Comparison of ENCODE assay signal across 9 cellular contexts in genomic region chr9:112175796-112176315, GRCh38. TPM values are rescaled to one million over a fixed set of nuclear protein-coding genes. Genes with fewer than 3 reads are reported as not detected.
DNase-seq lines count a peak whose midpoint lies in the region; ATAC-seq and TF ChIP-seq lines count a peak whose summit lies in the region.
"Had no signal": no experiment of that assay in that cellular context is flagged by ENCODE, and none has a peak within 500 bp of the region (broad histone marks: within the 10 kb centered on the region; RNA-seq: fewer than 3 reads in every experiment).

No MANE protein-coding gene starts in this region.

- no peak overlapping the region for H3K4me3 ChIP-seq in PC-3 (ENCODE audit: low read length)
- peak overlapping the region; percentile 72 for H3K4me3 ChIP-seq in endodermal cell (ENCODE audit: low read length)

- H3K4me3 Mint-ChIP-seq in CD4-positive, alpha-beta T cell: peak overlapping the region; percentile 83
- peak overlapping the region; percentile 75 for H3K4me3 Mint-ChIP-seq in endodermal cell
- H3K4me3 Mint-ChIP-seq in nephron: peak overlapping the region; percentile 86 to 95 (median 91)

- no peak overlapping the region for H2AFZ ChIP-seq in PC-3 (ENCODE audit: low read length)

- H3K4me1 ChIP-seq in PC-3 (ENCODE audit: insufficient read depth, low read length) (peaks cover 19% of the 10 kb centered on the region), endodermal cell (ENCODE audit: control insufficient read depth, insufficient read depth, low read length) (no peaks in the 10 kb centered on the region)

- peak overlapping the region; percentile 87 for H3K27ac Mint-ChIP-seq in CD4-positive, alpha-beta T cell
- H3K27ac Mint-ChIP-seq in endodermal cell (no peak overlapping the region), nephron (peak overlapping the region; percentile 67 to 91 (median 90))

- POLR2A ChIA-PET in CD4-positive, alpha-beta T cell (lab: Charles Lee): interaction anchor here (1.2 to 3.6 kb wide), 8 partner anchors 9 to 311 kb away, joined by 3 to 33 read pairs (median 4); partner anchors contain the start of genes HSDL2, KIAA1958 and PTBP3
- POLR2A ChIA-PET in PC-3 (lab: Charles Lee; ENCODE audit: unreplicated experiment): no interaction called here

- no peaks in the 10 kb centered on the region for H3K9me3 Mint-ChIP-seq in CD4-positive, alpha-beta T cell
- no peaks in the 10 kb centered on the region for H3K9me3 Mint-ChIP-seq in endodermal cell
- H3K9me3 Mint-ChIP-seq in nephron: no peaks in the 10 kb centered on the region

- H3K36me3 ChIP-seq in PC-3 (ENCODE audit: low read depth, low read length) (no peaks in the 10 kb centered on the region), endodermal cell (ENCODE audit: control insufficient read depth, insufficient read depth, low read length) (no peaks in the 10 kb centered on the region)

- H3K27me3 Mint-ChIP-seq in CD4-positive, alpha-beta T cell: no peaks in the 10 kb centered on the region
- H3K27me3 Mint-ChIP-seq in endodermal cell (ENCODE audit: insufficient read depth) (peaks cover 51% of the 10 kb centered on the region), nephron (ENCODE audit: low read depth) (peaks cover 15% of the 10 kb centered on the region)

- no peaks in the 10 kb centered on the region for H3K9me2 ChIP-seq in PC-3 (replicated peaks; ENCODE audit: low read length)

- 0 out of 2 replicates have a peak, but pooled peaks cover 4% of the 10 kb centered on the region for H3K79me2 ChIP-seq in PC-3 (ENCODE audit: low read length)

- no peaks in the 10 kb centered on the region for H4K20me1 ChIP-seq in PC-3 (ENCODE audit: low read length)

- H3K9ac ChIP-seq in PC-3 (ENCODE audit: low read length) (no peak overlapping the region), endodermal cell (ENCODE audit: extremely low read depth, low read length, poor library complexity, severe bottlenecking) (no peak overlapping the region)

- intact Hi-C loops in CD4-positive, alpha-beta T cell (cut with DNase I, micrococcal nuclease): loop anchor here (5.0 to 10.0 kb wide), 2 partner anchors 49 to 156 kb away; partner anchors contain the start of gene PTBP3 (in 1 of the 2)
- intact Hi-C loops in PC-3 (cut with micrococcal nuclease): no loop called here

- in situ Hi-C loops in G401 (cut with HindIII; ENCODE audit: low sequenced_read_pairs): no loop called here

- H3K36me3 Mint-ChIP-seq in CD4-positive, alpha-beta T cell (ENCODE audit: low read depth): no peaks in the 10 kb centered on the region
- H3K36me3 Mint-ChIP-seq in endodermal cell (ENCODE audit: low read depth): no peaks in the 10 kb centered on the region
- H3K36me3 Mint-ChIP-seq in nephron (ENCODE audit: low read depth): peaks cover 6% of the 10 kb centered on the region

- TF ChIP-seq CTCF in CD4-positive, alpha-beta T cell (IDR thresholded peaks at IDR 0.05): no peak
- TF ChIP-seq CTCF in PC-3 (conservative IDR thresholded peaks at IDR 0.05; ENCODE audit: low read depth, low read length) (no peak), endodermal cell (conservative IDR thresholded peaks at IDR 0.05) (no peak), nephron (IDR thresholded peaks at IDR 0.05; ENCODE audit: unreplicated experiment in 3 of 3) (no peak)

- H3K9me3 ChIP-seq in CD4-positive, alpha-beta T cell (ENCODE audit: control insufficient read depth, low read length): no peaks in the 10 kb centered on the region
- no peaks in the 10 kb centered on the region for H3K9me3 ChIP-seq in PC-3 (ENCODE audit: low read length)
- H3K9me3 ChIP-seq in endodermal cell (ENCODE audit: control insufficient read depth, low read length): no peaks in the 10 kb centered on the region

- H3K27me3 ChIP-seq in CD4-positive, alpha-beta T cell (ENCODE audit: control insufficient read depth, insufficient read depth, low read length): no peaks in the 10 kb centered on the region
- H3K27me3 ChIP-seq in PC-3 (ENCODE audit: low read length) (no peaks in the 10 kb centered on the region), endodermal cell (ENCODE audit: control insufficient read depth, insufficient read depth, low read length, poor library complexity, severe bottlenecking) (peaks cover 38% of the 10 kb centered on the region)

- CTCF ChIA-PET in CD4-positive, alpha-beta T cell (lab: Charles Lee): no interaction called here
- CTCF ChIA-PET in PC-3 (lab: Charles Lee): no interaction called here

- 64 to 75% methylated on average over 10 to 17 of the region's 17 CpGs for WGBS in endodermal cell (ENCODE audit: insufficient coverage in 1 of 2, insufficient read length in 1 of 2), 2 experiments

- peaks cover 84% of the 10 kb centered on the region for H3K4me1 Mint-ChIP-seq in CD4-positive, alpha-beta T cell (ENCODE audit: low read depth)
- H3K4me1 Mint-ChIP-seq in endodermal cell: peaks cover 26% of the 10 kb centered on the region
- H3K4me1 Mint-ChIP-seq in nephron: peaks cover 46% of the 10 kb centered on the region

- peak overlapping the region; percentile 72; the same call in 1 of the 2 replicates for H3K4me2 ChIP-seq in PC-3 (ENCODE audit: low read length)

- no peaks in the 10 kb centered on the region for H3F3A ChIP-seq in PC-3 (ENCODE audit: low read length, unreplicated experiment)

- peak overlapping the region; percentile 17 for H3K27ac ChIP-seq in CD4-positive, alpha-beta T cell (ENCODE audit: low read depth, low read length)
- H3K27ac ChIP-seq in PC-3 (ENCODE audit: low read length): no peak overlapping the region
- no peak overlapping the region for H3K27ac ChIP-seq in endodermal cell (ENCODE audit: low read depth, low read length)

- no TSS peak for BruUV-seq in PC-3 (replicated peaks; lab: Mats Ljungman, UMichigan)

- no peak for DNase-seq in CD4-positive, alpha-beta T cell
- DNase-seq in PC-3: no peak
- DNase-seq in endodermal cell: peak; percentile 63
- DNase-seq in stimulated activated CD4-positive, alpha-beta T cell treated with anti-CD3 and anti-CD28 coated beads, Interleukin-4, amount 100 ng/mL, for 24 hours: no peak
- DNase-seq in anterior cingulate cortex (lab: John Stamatoyannopoulos, UW): no peak
- DNase-seq in G401 (ENCODE audit: low spot score): no peak
- DNase-seq: NCI-H446 treated with DMSO at 0.1 percent for 48 hours had no signal

- no peak for ATAC-seq in CD4-positive, alpha-beta T cell (ENCODE audit: poor library complexity)
- no peak for ATAC-seq in PC-3
- ATAC-seq in HG02970 (IDR thresholded peaks at IDR 0.05; ENCODE audit: low FRiP score, unreplicated experiment): no peak

RNA-seq across cellular contexts. Expression of gene SUSD1, which starts 0.8 kb away (rescaled TPM):
- total RNA-seq in CD4-positive, alpha-beta T cell: 1 to 10 TPM; 5.3 to 5.4 TPM
- total RNA-seq in PC-3 (2014; rRNA removed) (7.4 and 9.3 TPM in 2 replicates), endodermal cell (10 to 100 TPM in 1 of 2 donors, 1 to 10 TPM in 1; 7.7 to 10.4 TPM)
- 3.6 TPM for polyA plus RNA-seq in endodermal cell (2013, experiment 1 of 2)
- 3.1 TPM for polyA plus RNA-seq in endodermal cell (2013, experiment 2 of 2)
- total RNA-seq in G401 (2014; rRNA removed; shearing (Covaris generic)): 5.2 and 6.1 TPM in 2 replicates
